36 cellular contexts compared by ENCODE assay signal in the genomic region with DNA sequence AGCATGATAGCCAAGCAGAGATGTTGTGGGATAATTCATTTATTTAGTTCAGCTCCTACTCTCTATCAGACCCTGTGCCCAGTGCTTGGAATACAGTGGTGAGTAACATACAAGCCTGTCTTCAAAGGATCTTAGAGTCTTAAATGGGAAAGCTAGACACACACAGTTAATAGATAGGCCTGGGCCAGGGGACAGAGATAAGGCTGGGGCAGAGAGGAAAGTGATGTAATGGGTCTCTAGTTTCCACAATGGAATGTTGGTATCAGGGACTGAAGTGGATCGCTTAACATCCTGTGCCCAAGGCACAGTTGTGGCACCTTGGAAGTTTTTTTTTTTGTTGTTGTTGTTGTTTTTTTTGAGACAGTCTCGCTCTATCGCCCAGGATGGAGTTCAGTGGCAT.
"Had no signal": no experiment of that assay in that cellular context is flagged by ENCODE, and none has a peak within 500 bp of the region (broad histone marks: within the 10 kb centered on the region; RNA-seq: fewer than 3 reads in every experiment).

No MANE protein-coding gene starts in this region.

- H3K27ac Mint-ChIP-seq: activated naive CD4-positive, alpha-beta T cell treated with anti-CD3 and anti-CD28 coated beads for 36 hours; activated naive CD4-positive, alpha-beta T cell treated with anti-CD3 and anti-CD28 coated beads, Interleukin-2, amount 10 ng/mL, durations not matched to agents 7 days and 5 days; activated naive CD4-positive, alpha-beta T cell treated with anti-CD3 and anti-CD28 coated beads, Interleukin-2, amount 50 U/mL, for 24 hours; activated naive CD4-positive, alpha-beta T cell treated with anti-CD3 and anti-CD28 coated beads, Interleukin-2, amount 50 U/mL, for 72 hours; activated naive CD8-positive, alpha-beta T cell; activated naive CD8-positive, alpha-beta T cell treated with anti-CD3 and anti-CD28 coated beads for 36 hours; activated naive CD8-positive, alpha-beta T cell treated with anti-CD3 and anti-CD28 coated beads, Interleukin-2, amount 10 ng/mL, durations not matched to agents 7 days and 5 days; activated naive CD8-positive, alpha-beta T cell treated with anti-CD3 and anti-CD28 coated beads, Interleukin-2, amount 50 U/mL, for 24 hours; activated T-cell treated with anti-CD3 and anti-CD28 coated beads, Interleukin-2, amount 50 U/mL, for 24 hours; activated T-cell treated with anti-CD3 and anti-CD28 coated beads, Interleukin-2, amount 50 U/mL, for 72 hours; activated T-helper 1 cell treated with anti-CD3 and anti-CD28 coated beads, Interleukin-12 subunit alpha, Interleukin-12 subunit beta, Interleukin-2, Interleukin-4 antibody, amounts not matched to agents 30 ng/mL and 10 ng/mL and 1 ng/mL, durations not matched to agents 14 hours and 24 hours and 36 hours; activated T-helper 17 cell treated with anti-CD3 and anti-CD28 coated beads, Interleukin-2, amount 50 U/mL, for 72 hours; activated T-helper 2 cell treated with anti-CD3 and anti-CD28 coated beads, Interferon-gamma antibody, Interleukin-2, Interleukin-4, amounts not matched to agents 10 μg/mL and 5 μg/mL and 100 μg/mL, durations not matched to agents 14 hours and 24 hours and 36 hours had no signal

- H3K9me3 Mint-ChIP-seq: activated naive CD4-positive, alpha-beta T cell treated with anti-CD3 and anti-CD28 coated beads for 36 hours; activated naive CD4-positive, alpha-beta T cell treated with anti-CD3 and anti-CD28 coated beads, Interleukin-2, amount 10 ng/mL, durations not matched to agents 7 days and 5 days; activated naive CD4-positive, alpha-beta T cell treated with anti-CD3 and anti-CD28 coated beads, Interleukin-2, amount 50 U/mL, for 72 hours; activated naive CD8-positive, alpha-beta T cell treated with anti-CD3 and anti-CD28 coated beads for 36 hours; activated naive CD8-positive, alpha-beta T cell treated with anti-CD3 and anti-CD28 coated beads, Interleukin-2, amount 10 ng/mL, durations not matched to agents 7 days and 5 days; activated naive CD8-positive, alpha-beta T cell treated with anti-CD3 and anti-CD28 coated beads, Interleukin-2, amount 50 U/mL, for 24 hours; activated T-cell treated with anti-CD3 and anti-CD28 coated beads, Interleukin-2, amount 50 U/mL, for 24 hours; activated T-cell treated with anti-CD3 and anti-CD28 coated beads, Interleukin-2, amount 50 U/mL, for 4 hours; activated T-cell treated with anti-CD3 and anti-CD28 coated beads, Interleukin-2, amount 50 U/mL, for 72 hours; activated T-helper 1 cell treated with anti-CD3 and anti-CD28 coated beads, Interleukin-12 subunit alpha, Interleukin-12 subunit beta, Interleukin-2, Interleukin-4 antibody, amounts not matched to agents 30 ng/mL and 10 ng/mL and 1 ng/mL, durations not matched to agents 14 hours and 24 hours and 36 hours; activated T-helper 17 cell treated with anti-CD3 and anti-CD28 coated beads, Interleukin-2, amount 50 U/mL, for 72 hours; activated T-helper 2 cell treated with anti-CD3 and anti-CD28 coated beads, Interferon-gamma antibody, Interleukin-2, Interleukin-4, amounts not matched to agents 10 μg/mL and 5 μg/mL and 100 μg/mL, durations not matched to agents 14 hours and 24 hours and 36 hours; central memory CD8-positive, alpha-beta T cell had no signal

- H3K27ac ChIP-seq: adrenal gland, ascending aorta, body of pancreas, brain microvascular endothelial cell, breast epithelium, cardiac muscle cell had no signal

- H3K4me3 Mint-ChIP-seq: activated naive CD4-positive, alpha-beta T cell treated with anti-CD3 and anti-CD28 coated beads for 36 hours; activated naive CD4-positive, alpha-beta T cell treated with anti-CD3 and anti-CD28 coated beads, Interleukin-2, amount 10 ng/mL, durations not matched to agents 7 days and 5 days; activated naive CD4-positive, alpha-beta T cell treated with anti-CD3 and anti-CD28 coated beads, Interleukin-2, amount 50 U/mL, for 24 hours; activated naive CD8-positive, alpha-beta T cell; activated naive CD8-positive, alpha-beta T cell treated with anti-CD3 and anti-CD28 coated beads for 36 hours; activated naive CD8-positive, alpha-beta T cell treated with anti-CD3 and anti-CD28 coated beads, Interleukin-2, amount 10 ng/mL, durations not matched to agents 7 days and 5 days; activated naive CD8-positive, alpha-beta T cell treated with anti-CD3 and anti-CD28 coated beads, Interleukin-2, amount 50 U/mL, for 24 hours; activated T-cell treated with anti-CD3 and anti-CD28 coated beads, Interleukin-2, amount 50 U/mL, for 24 hours; activated T-cell treated with anti-CD3 and anti-CD28 coated beads, Interleukin-2, amount 50 U/mL, for 4 hours; activated T-cell treated with anti-CD3 and anti-CD28 coated beads, Interleukin-2, amount 50 U/mL, for 72 hours; activated T-helper 1 cell treated with anti-CD3 and anti-CD28 coated beads, Interleukin-12 subunit alpha, Interleukin-12 subunit beta, Interleukin-2, Interleukin-4 antibody, amounts not matched to agents 30 ng/mL and 10 ng/mL and 1 ng/mL, durations not matched to agents 14 hours and 24 hours and 36 hours; activated T-helper 17 cell treated with anti-CD3 and anti-CD28 coated beads, Interleukin-2, amount 50 U/mL, for 72 hours; central memory CD8-positive, alpha-beta T cell had no signal

- H3K4me3 ChIP-seq: adrenal gland, ascending aorta, body of pancreas, breast epithelium, cardiac muscle cell had no signal

- H3K36me3 ChIP-seq: adrenal gland, ascending aorta, brain microvascular endothelial cell, breast epithelium, cardiac muscle cell had no signal

- H3K9me3 ChIP-seq: adrenal gland, ascending aorta, body of pancreas, breast epithelium had no signal

- DNase-seq: activated effector memory CD4-positive, alpha-beta T cell treated with anti-CD3 and anti-CD28 coated beads, Interleukin-2, amount 50 U/mL, for 16 hours; activated effector memory CD4-positive, alpha-beta T cell treated with Interleukin-2 at 50 U/mL for 16 hours; activated gamma-delta T cell treated with Interleukin-2 at 50 U/mL for 16 hours; activated naive CD4-positive, alpha-beta T cell; activated naive CD4-positive, alpha-beta T cell treated with anti-CD3 and anti-CD28 coated beads for 36 hours; activated naive CD4-positive, alpha-beta T cell treated with anti-CD3 and anti-CD28 coated beads, Interleukin-2, amount 10 ng/mL, durations not matched to agents 7 days and 5 days; activated naive CD4-positive, alpha-beta T cell treated with anti-CD3 and anti-CD28 coated beads, Interleukin-2, amount 50 U/mL, for 16 hours; activated naive CD4-positive, alpha-beta T cell treated with Interleukin-2 at 50 U/mL for 16 hours; activated naive CD8-positive, alpha-beta T cell treated with anti-CD3 and anti-CD28 coated beads for 36 hours; activated naive CD8-positive, alpha-beta T cell treated with anti-CD3 and anti-CD28 coated beads, Interleukin-2, amount 10 ng/mL, durations not matched to agents 7 days and 5 days; activated naive CD8-positive, alpha-beta T cell treated with anti-CD3 and anti-CD28 coated beads, Interleukin-2, amount 50 U/mL, for 24 hours; activated T-cell treated with anti-CD3 and anti-CD28 coated beads, Interleukin-2, amount 50 U/mL, for 1 hour; activated T-cell treated with anti-CD3 and anti-CD28 coated beads, Interleukin-2, amount 50 U/mL, for 24 hours; activated T-cell treated with anti-CD3 and anti-CD28 coated beads, Interleukin-2, amount 50 U/mL, for 4 hours; activated T-cell treated with anti-CD3 and anti-CD28 coated beads, Interleukin-2, amount 50 U/mL, for 48 hours; activated T-cell treated with anti-CD3 and anti-CD28 coated beads, Interleukin-2, amount 50 U/mL, for 72 hours; adrenal gland; amniotic stem cell; amygdala; anterior cingulate cortex; aorta; body of pancreas; brain microvascular endothelial cell; caudate nucleus; central memory CD4-positive, alpha-beta T cell; cerebellar nuclear complex had no signal

- ATAC-seq: activated naive CD4-positive, alpha-beta T cell treated with anti-CD3 and anti-CD28 coated beads, Interleukin-2, amount 50 U/mL, for 72 hours; activated naive CD8-positive, alpha-beta T cell treated with anti-CD3 and anti-CD28 coated beads, Interleukin-2, amount 50 U/mL, for 24 hours; activated T-cell treated with anti-CD3 and anti-CD28 coated beads, Interleukin-2, amount 50 U/mL, for 4 hours; activated T-cell treated with anti-CD3 and anti-CD28 coated beads, Interleukin-2, amount 50 U/mL, for 72 hours; activated T-helper 17 cell treated with anti-CD3 and anti-CD28 coated beads, Interleukin-2, amount 50 U/mL, for 72 hours; body of pancreas had no signal

- H3K4me1 ChIP-seq: adrenal gland, ascending aorta had no signal

- H3K36me3 Mint-ChIP-seq: activated naive CD4-positive, alpha-beta T cell treated with anti-CD3 and anti-CD28 coated beads, Interleukin-2, amount 10 ng/mL, durations not matched to agents 7 days and 5 days; activated naive CD4-positive, alpha-beta T cell treated with anti-CD3 and anti-CD28 coated beads, Interleukin-2, amount 50 U/mL, for 24 hours; activated naive CD8-positive, alpha-beta T cell treated with anti-CD3 and anti-CD28 coated beads for 36 hours; activated naive CD8-positive, alpha-beta T cell treated with anti-CD3 and anti-CD28 coated beads, Interleukin-2, amount 10 ng/mL, durations not matched to agents 7 days and 5 days had no signal
